Comparison of ENCODE assay signal across 22 cellular contexts in the genomic region with DNA sequence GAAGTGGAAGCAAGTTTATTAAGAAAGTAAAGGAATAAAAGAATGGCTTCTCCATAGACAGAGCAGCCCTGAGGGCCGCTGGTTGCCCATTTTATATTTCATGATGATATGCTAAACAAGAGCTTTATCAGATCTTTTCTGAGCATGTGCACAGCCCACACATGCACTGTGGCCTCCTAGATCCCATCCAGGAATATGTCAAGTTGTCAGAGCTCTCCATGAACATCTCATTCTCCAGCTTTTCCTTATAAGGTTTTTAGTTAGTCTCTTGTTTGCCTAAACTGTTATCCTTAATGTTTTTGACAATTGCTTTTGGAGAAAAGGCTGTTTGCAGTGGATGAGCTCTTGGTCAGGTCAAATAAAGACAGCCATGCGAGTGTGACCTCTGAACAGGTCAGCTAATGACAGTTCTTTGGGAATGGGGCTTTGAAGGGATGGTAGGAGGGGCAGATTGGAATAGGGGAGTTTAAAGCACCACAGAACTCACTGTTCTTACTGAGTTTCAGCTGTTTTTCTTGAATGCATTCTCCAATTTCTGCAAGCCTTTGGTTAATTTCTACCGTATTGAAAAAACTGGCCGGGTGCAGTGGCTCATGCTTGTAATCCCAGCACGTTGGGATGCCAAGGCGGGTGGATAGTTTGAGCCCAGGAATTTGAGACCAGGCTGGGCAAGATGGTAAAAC.
DNase-seq lines count a peak whose midpoint lies in the region; ATAC-seq and TF ChIP-seq lines count a peak whose summit lies in the region.
"Had no signal": no experiment of that assay in that cellular context is flagged by ENCODE, and none has a peak within 500 bp of the region (broad histone marks: within the 10 kb centered on the region; RNA-seq: fewer than 3 reads in every experiment).

No MANE protein-coding gene starts in this region.

- no peaks in the 10 kb centered on the region for H3K9me2 ChIP-seq in GM23338 (ENCODE audit: insufficient read depth)

- no peak overlapping the region for H3K9ac ChIP-seq in skeletal muscle tissue (ENCODE audit: low read depth in 1 of 3, low read length in 3 of 3)

- peaks cover 6% of the 10 kb centered on the region for H3K36me3 ChIP-seq in GM23338 (ENCODE audit: insufficient read depth)
- H3K36me3 ChIP-seq in skeletal muscle tissue (ENCODE audit: control insufficient read depth in 3 of 3, insufficient read depth in 3 of 3, low read length in 3 of 3), result peaks cover 9 to 39% (median 37%) of the 10 kb centered on the region in 3 donors

- H3K4me3 ChIP-seq in GM23338 (no peak overlapping the region), fibroblast of pulmonary artery (replicated peaks; ENCODE audit: low read depth, low read length) (no peak overlapping the region), skeletal muscle tissue (ENCODE audit: low read length in 3 of 3) (no peak overlapping the region)
- H3K4me3 ChIP-seq: PC-9, SK-N-MC had no signal

- H3K4me1 ChIP-seq in GM23338 (ENCODE audit: insufficient read depth) (no peaks in the 10 kb centered on the region; the same call in 1 of the 2 replicates), skeletal muscle tissue (ENCODE audit: control insufficient read depth in 3 of 3, insufficient read depth in 3 of 3, low read length in 3 of 3) (peaks cover 27 to 38% (median 34%) of the 10 kb centered on the region in 3 donors)

- peaks cover 6% of the 10 kb centered on the region; the same call in 2 of the 3 replicates for H3K4me1 Mint-ChIP-seq in GM23338
- H3K4me1 Mint-ChIP-seq in activated T-helper 2 cell treated with anti-CD3 and anti-CD28 coated beads, Interferon-gamma antibody, Interleukin-2, Interleukin-4, amounts not matched to agents 10 μg/mL and 5 μg/mL and 100 μg/mL, durations not matched to agents 14 hours and 24 hours and 36 hours (ENCODE audit: low read depth), result peaks cover 27% of the 10 kb centered on the region
- peaks cover 24% of the 10 kb centered on the region for H3K4me1 Mint-ChIP-seq in activated T-cell treated with anti-CD3 and anti-CD28 coated beads, Interleukin-2, amount 50 U/mL, for 72 hours (ENCODE audit: low read depth)
- H3K4me1 Mint-ChIP-seq: activated B cell treated with CpG ODN at 0.5 μM for 24 hours had no signal

- 0 out of 2 replicates have a peak, but pooled peaks cover 8% of the 10 kb centered on the region for H3K79me2 ChIP-seq in GM23338 (replicated peaks; ENCODE audit: insufficient read depth)

- H3K27ac ChIP-seq in GM23338 (ENCODE audit: low read depth) (peak overlapping the region; percentile 18; the same call in 1 of the 2 replicates), skeletal muscle tissue (ENCODE audit: low read depth, low read length) (peak overlapping the region; percentile 23)
- H3K27ac ChIP-seq: PC-9, SK-N-MC had no signal

- H3K9me3 Mint-ChIP-seq in GM23338, result no peaks in the 10 kb centered on the region
- no peaks in the 10 kb centered on the region for H3K9me3 Mint-ChIP-seq in activated T-helper 2 cell treated with anti-CD3 and anti-CD28 coated beads, Interferon-gamma antibody, Interleukin-2, Interleukin-4, amounts not matched to agents 10 μg/mL and 5 μg/mL and 100 μg/mL, durations not matched to agents 14 hours and 24 hours and 36 hours
- no peaks in the 10 kb centered on the region for H3K9me3 Mint-ChIP-seq in activated T-cell treated with anti-CD3 and anti-CD28 coated beads, Interleukin-2, amount 50 U/mL, for 72 hours
- H3K9me3 Mint-ChIP-seq: activated B cell treated with CpG ODN at 0.5 μM for 24 hours; activated CD8-positive, alpha-beta T cell treated with anti-CD3 and anti-CD28 coated beads for 36 hours; activated naive CD8-positive, alpha-beta T cell treated with anti-CD3 and anti-CD28 coated beads, Interleukin-2, amount 10 ng/mL, durations not matched to agents 7 days and 5 days; activated T-cell treated with anti-CD3 and anti-CD28 coated beads, Interleukin-2, amount 50 U/mL, for 24 hours; naive B cell had no signal

- H3K27me3 Mint-ChIP-seq in GM23338 (ENCODE audit: insufficient read depth, low read depth, poor library complexity), result no peaks in the 10 kb centered on the region
- no peaks in the 10 kb centered on the region for H3K27me3 Mint-ChIP-seq in activated T-helper 2 cell treated with anti-CD3 and anti-CD28 coated beads, Interferon-gamma antibody, Interleukin-2, Interleukin-4, amounts not matched to agents 10 μg/mL and 5 μg/mL and 100 μg/mL, durations not matched to agents 14 hours and 24 hours and 36 hours (ENCODE audit: low read depth)
- H3K27me3 Mint-ChIP-seq in activated T-cell treated with anti-CD3 and anti-CD28 coated beads, Interleukin-2, amount 50 U/mL, for 72 hours (ENCODE audit: low read depth), result no peaks in the 10 kb centered on the region
- H3K27me3 Mint-ChIP-seq: activated B cell treated with CpG ODN at 0.5 μM for 24 hours; activated CD8-positive, alpha-beta T cell treated with anti-CD3 and anti-CD28 coated beads for 36 hours; activated naive CD8-positive, alpha-beta T cell treated with anti-CD3 and anti-CD28 coated beads, Interleukin-2, amount 10 ng/mL, durations not matched to agents 7 days and 5 days; activated T-cell treated with anti-CD3 and anti-CD28 coated beads, Interleukin-2, amount 50 U/mL, for 24 hours; naive B cell had no signal

- no peak overlapping the region for H2AFZ ChIP-seq in GM23338
- H2AFZ ChIP-seq: PC-9 had no signal

- H3K27ac Mint-ChIP-seq in GM23338, result peak overlapping the region; percentile 44; the same call in 1 of the 2 replicates
- H3K27ac Mint-ChIP-seq in activated T-helper 2 cell treated with anti-CD3 and anti-CD28 coated beads, Interferon-gamma antibody, Interleukin-2, Interleukin-4, amounts not matched to agents 10 μg/mL and 5 μg/mL and 100 μg/mL, durations not matched to agents 14 hours and 24 hours and 36 hours, result peak overlapping the region; percentile 67
- no peak overlapping the region for H3K27ac Mint-ChIP-seq in activated T-cell treated with anti-CD3 and anti-CD28 coated beads, Interleukin-2, amount 50 U/mL, for 72 hours
- H3K27ac Mint-ChIP-seq: activated B cell treated with CpG ODN at 0.5 μM for 24 hours; activated CD8-positive, alpha-beta T cell treated with anti-CD3 and anti-CD28 coated beads for 36 hours; activated naive CD8-positive, alpha-beta T cell treated with anti-CD3 and anti-CD28 coated beads, Interleukin-2, amount 10 ng/mL, durations not matched to agents 7 days and 5 days; activated T-cell treated with anti-CD3 and anti-CD28 coated beads, Interleukin-2, amount 50 U/mL, for 24 hours had no signal

- intact Hi-C loops in activated T-helper 2 cell treated with anti-CD3 and anti-CD28 coated beads, Interferon-gamma antibody, Interleukin-2, Interleukin-4, amounts not matched to agents 10 μg/mL and 5 μg/mL and 100 μg/mL, durations not matched to agents 14 hours and 24 hours and 36 hours (cut with micrococcal nuclease), result no loop called here

- no peaks in the 10 kb centered on the region for H3K9me3 ChIP-seq in skeletal muscle tissue (ENCODE audit: control insufficient read depth in 3 of 3, low read length in 3 of 3)

- peaks cover 24% of the 10 kb centered on the region; the same call in 2 of the 3 replicates for H3K36me3 Mint-ChIP-seq in GM23338 (ENCODE audit: low read depth)
- H3K36me3 Mint-ChIP-seq in activated T-helper 2 cell treated with anti-CD3 and anti-CD28 coated beads, Interferon-gamma antibody, Interleukin-2, Interleukin-4, amounts not matched to agents 10 μg/mL and 5 μg/mL and 100 μg/mL, durations not matched to agents 14 hours and 24 hours and 36 hours (ENCODE audit: low read depth), result peaks cover 82% of the 10 kb centered on the region
- H3K36me3 Mint-ChIP-seq in activated T-cell treated with anti-CD3 and anti-CD28 coated beads, Interleukin-2, amount 50 U/mL, for 72 hours (ENCODE audit: insufficient read depth in 2 of 2), result peaks cover 10 to 30% of the 10 kb centered on the region in 2 donors

- no peak overlapping the region for H3K4me3 Mint-ChIP-seq in GM23338
- H3K4me3 Mint-ChIP-seq in activated T-helper 2 cell treated with anti-CD3 and anti-CD28 coated beads, Interferon-gamma antibody, Interleukin-2, Interleukin-4, amounts not matched to agents 10 μg/mL and 5 μg/mL and 100 μg/mL, durations not matched to agents 14 hours and 24 hours and 36 hours (ENCODE audit: low read depth), result no peak overlapping the region
- H3K4me3 Mint-ChIP-seq in activated T-cell treated with anti-CD3 and anti-CD28 coated beads, Interleukin-2, amount 50 U/mL, for 72 hours, result no peak overlapping the region
- H3K4me3 Mint-ChIP-seq: activated B cell treated with CpG ODN at 0.5 μM for 24 hours; activated CD8-positive, alpha-beta T cell treated with anti-CD3 and anti-CD28 coated beads for 36 hours; activated naive CD8-positive, alpha-beta T cell treated with anti-CD3 and anti-CD28 coated beads, Interleukin-2, amount 10 ng/mL, durations not matched to agents 7 days and 5 days; activated T-cell treated with anti-CD3 and anti-CD28 coated beads, Interleukin-2, amount 50 U/mL, for 24 hours; naive B cell had no signal

- H3K4me2 ChIP-seq in GM23338, result no peak overlapping the region
- H3K4me2 ChIP-seq: PC-9 had no signal

- ATAC-seq in GM23338 (no peak), GM21619 (IDR thresholded peaks at IDR 0.05; ENCODE audit: unreplicated experiment) (no peak), GM21423 (IDR thresholded peaks at IDR 0.05; ENCODE audit: unreplicated experiment) (no peak)
- no peak for ATAC-seq in activated T-cell treated with anti-CD3 and anti-CD28 coated beads, Interleukin-2, amount 50 U/mL, for 72 hours (replicated peaks in 1 of 2)
- ATAC-seq: activated CD8-positive, alpha-beta T cell treated with anti-CD3 and anti-CD28 coated beads for 36 hours had no signal

- no peaks in the 10 kb centered on the region for H3K27me3 ChIP-seq in GM23338 (ENCODE audit: insufficient read depth)
- H3K27me3 ChIP-seq in skeletal muscle tissue (ENCODE audit: control insufficient read depth in 3 of 3, insufficient read depth in 3 of 3, low read length in 3 of 3), result no peaks in the 10 kb centered on the region

- H3F3A ChIP-seq in GM23338 (replicated peaks; ENCODE audit: low read depth), result no peaks in the 10 kb centered on the region

- DNase-seq in GM23338 (ENCODE audit: low spot score), result no peak
- no peak for DNase-seq in activated T-helper 2 cell treated with anti-CD3 and anti-CD28 coated beads, Interferon-gamma antibody, Interleukin-2, Interleukin-4, amounts not matched to agents 10 μg/mL and 5 μg/mL and 100 μg/mL, durations not matched to agents 14 hours and 24 hours and 36 hours (ENCODE audit: low spot score)
- peak; percentile 47 for DNase-seq in fibroblast of pulmonary artery (ENCODE audit: low read depth)
- no peak for DNase-seq in activated T-cell treated with anti-CD3 and anti-CD28 coated beads, Interleukin-2, amount 50 U/mL, for 72 hours
- no peak for DNase-seq in activated T-cell treated with anti-CD3 and anti-CD28 coated beads, Interleukin-2, amount 50 U/mL, for 48 hours
- DNase-seq: activated B cell treated with CpG ODN at 0.5 μM for 24 hours; activated CD8-positive, alpha-beta T cell treated with anti-CD3 and anti-CD28 coated beads for 36 hours; activated naive CD8-positive, alpha-beta T cell treated with anti-CD3 and anti-CD28 coated beads, Interleukin-2, amount 10 ng/mL, durations not matched to agents 7 days and 5 days; activated T-cell treated with anti-CD3 and anti-CD28 coated beads, Interleukin-2, amount 50 U/mL, for 24 hours; effector CD4-positive, alpha-beta T cell; MM.1S; naive B cell; NCI-H1436 treated with DMSO at 0.1 percent for 48 hours; NCI-H774; PC-9; small intestine; stimulated activated CD4-positive, alpha-beta T cell treated with anti-CD3 and anti-CD28 coated beads, Interleukin-4, amount 100 ng/mL, for 4 hours; T-helper 9 cell had no signal

- peaks cover 20% of the 10 kb centered on the region; the same call in 1 of the 2 replicates for H4K20me1 ChIP-seq in GM23338 (replicated peaks; ENCODE audit: insufficient read depth)

- TF ChIP-seq CTCF in GM23338 (conservative IDR thresholded peaks at IDR 0.05; ENCODE audit: low read depth in 2 of 2) (no peak), fibroblast of pulmonary artery (IDR thresholded peaks at IDR 0.05; ENCODE audit: low read length, missing control alignments) (no peak)
